21 cellular contexts compared by ENCODE assay signal in genomic region chr4:185194924-185195632, GRCh38.
"Had no signal": no experiment of that assay in that cellular context is flagged by ENCODE, and none has a peak within 500 bp of the region (broad histone marks: within the 10 kb centered on the region; RNA-seq: fewer than 3 reads in every experiment).

No MANE protein-coding gene starts in this region.

- H3K4me3 ChIP-seq: colonic mucosa, lower lobe of right lung, upper lobe of right lung had no signal

- H3K27me3 ChIP-seq: colonic mucosa, upper lobe of right lung had no signal

- H3K36me3 ChIP-seq: colonic mucosa had no signal

- H3K4me3 Mint-ChIP-seq: activated CD8-positive, alpha-beta T cell treated with anti-CD3 and anti-CD28 coated beads for 36 hours; activated naive CD8-positive, alpha-beta T cell had no signal

- H3K4me1 ChIP-seq: colonic mucosa, lower lobe of right lung, upper lobe of right lung had no signal

- H3K9me3 ChIP-seq: colonic mucosa, lower lobe of right lung, upper lobe of right lung had no signal

- ATAC-seq: activated CD8-positive, alpha-beta T cell treated with anti-CD3 and anti-CD28 coated beads for 36 hours; upper lobe of right lung had no signal

- DNase-seq: activated CD4-positive, alpha-beta T cell treated with anti-CD3 and anti-CD28 coated beads for 48 hours; activated CD4-positive, CD25-positive, alpha-beta regulatory T cell; activated CD8-positive, alpha-beta T cell treated with anti-CD3 and anti-CD28 coated beads for 36 hours; activated gamma-delta T cell; activated T-cell treated with anti-CD3 and anti-CD28 coated beads, Interleukin-2, amount 50 U/mL, for 48 hours; amygdala; colonic mucosa; foreskin melanocyte; hypothalamus; islet precursor cell; lower lobe of right lung; midbrain; occipital lobe; stimulated activated CD4-positive, alpha-beta T cell treated with anti-CD3 and anti-CD28 coated beads, Interleukin-12 subunit alpha, Interleukin-12 subunit beta, amount 100 ng/mL, for 4 hours; stimulated activated CD4-positive, alpha-beta T cell treated with anti-CD3 and anti-CD28 coated beads, Interleukin-1b, Interleukin-23, amount 100 ng/mL, for 48 hours; stimulated activated CD8-positive, alpha-beta memory T cell treated with anti-CD3 and anti-CD28 coated beads, Interleukin-4, amount 100 ng/mL, for 48 hours; stimulated activated naive CD4-positive, alpha-beta T cell; SW 1271; upper lobe of right lung had no signal

- H3K9me3 Mint-ChIP-seq: activated CD8-positive, alpha-beta T cell treated with anti-CD3 and anti-CD28 coated beads for 36 hours had no signal

- H3K27ac Mint-ChIP-seq: activated CD8-positive, alpha-beta T cell treated with anti-CD3 and anti-CD28 coated beads for 36 hours; activated naive CD8-positive, alpha-beta T cell; progenitor cell of endocrine pancreas had no signal

- H3K27me3 Mint-ChIP-seq: activated CD8-positive, alpha-beta T cell treated with anti-CD3 and anti-CD28 coated beads for 36 hours; activated naive CD8-positive, alpha-beta T cell; progenitor cell of endocrine pancreas had no signal

- H3K27ac ChIP-seq: colonic mucosa, lower lobe of right lung, upper lobe of right lung had no signal
